ENCODE assay signal across 8 cellular contexts in the genomic region with DNA sequence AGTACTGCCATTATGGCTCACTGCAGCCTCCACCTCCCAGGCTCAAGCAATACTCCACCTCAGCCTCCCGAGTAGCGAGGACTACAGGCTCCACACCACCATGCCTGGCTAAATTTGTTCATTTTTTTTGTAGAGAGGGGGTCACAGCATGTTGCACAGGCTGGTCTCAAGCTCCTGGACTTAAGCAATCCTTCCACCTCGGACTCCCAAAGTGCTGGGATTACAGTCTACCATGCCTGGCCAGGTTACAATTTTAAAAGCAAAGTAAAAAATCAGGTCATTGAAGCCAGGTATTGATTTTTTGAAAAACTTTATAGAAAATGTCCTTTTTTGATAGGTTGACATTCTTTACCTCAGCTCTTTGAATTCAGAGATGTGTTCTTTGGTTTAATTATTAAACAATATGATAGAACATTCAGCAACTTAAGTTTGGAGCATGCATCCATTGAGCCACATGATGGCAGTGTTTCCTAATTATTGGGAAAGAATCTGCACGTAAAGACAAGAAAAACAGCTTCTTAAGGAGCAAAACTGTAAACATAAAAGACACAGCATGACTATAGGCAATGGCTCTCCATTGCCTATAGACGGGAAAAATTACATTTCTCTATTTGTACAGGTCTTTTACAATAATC. TPM values are rescaled to one million over a fixed set of nuclear protein-coding genes. Genes with fewer than 3 reads are reported as not detected.
DNase-seq lines count a peak whose midpoint lies in the region; ATAC-seq, FAIRE-seq and TF ChIP-seq lines count a peak whose summit lies in the region.

No MANE protein-coding gene starts in this region.

- no peak overlapping the region for H3K4ac ChIP-seq in IMR-90 (ENCODE audit: low read depth, low read length)

- no peak overlapping the region for H2BK20ac ChIP-seq in IMR-90 (ENCODE audit: low read depth, low read length)

- POLR2A ChIA-PET in IMR-90 (lab: Charles Lee; ENCODE audit: unreplicated experiment) = interaction anchor here (0.5 kb wide), 1 partner anchor 174 kb away, joined by 3 read pairs; the partner anchor contains the start of genes ACADVL and DLG4
- POLR2A ChIA-PET in PC-3 (lab: Charles Lee; ENCODE audit: unreplicated experiment) = interaction anchor here (0.7 kb wide), 1 partner anchor 133 kb away, joined by 3 read pairs; no protein-coding TSS in a partner anchor

- 0% methylated on average over 1 of the region's 5 CpGs; no CpG with 5 or more reads in 1 of the 2 experiments for WGBS in IMR-90 (ENCODE audit: extremely low coverage in 2 of 2, insufficient read length in 1 of 2), 2 experiments
- 6 to 21% (median 9%) methylated on average over 5 of the region's 5 CpGs for WGBS in small intestine, 3 donors

- TF ChIP-seq CTCF in IMR-90 (conservative IDR thresholded peaks at IDR 0.05; ENCODE audit: low read depth, low read length) (peak; percentile 93), PC-3 (conservative IDR thresholded peaks at IDR 0.05; ENCODE audit: low read depth, low read length) (peak; percentile 87)

- H3K79me1 ChIP-seq in IMR-90 (ENCODE audit: low read depth in 1 of 2, low read length in 2 of 2) = no peaks in the 10 kb centered on the region

- H3K9me3 ChIP-seq in IMR-90 (ENCODE audit: control insufficient read depth, insufficient read depth, low read length) (no peaks in the 10 kb centered on the region), PC-3 (ENCODE audit: low read length) (no peaks in the 10 kb centered on the region), iPS-15b (ENCODE audit: control insufficient read depth, insufficient read depth, low read length) (no peaks in the 10 kb centered on the region), small intestine (ENCODE audit: control insufficient read depth, low read depth) (no peaks in the 10 kb centered on the region)

- DNase-seq in DMS79 (lab: John Stamatoyannopoulos, UW) (peak; percentile 67), IMR-90 (peak; percentile 87), PC-3 (peak; percentile 82), brain pericyte (ENCODE audit: low read depth, low spot score) (peak; percentile 50), small intestine (peak; percentile 88), T-helper 9 cell (no peak)

- no peaks in the 10 kb centered on the region for H3K9me1 ChIP-seq in IMR-90 (ENCODE audit: insufficient read depth, low read length)

- TF ChIP-seq RAD21 in IMR-90 (IDR thresholded peaks at IDR 0.05; ENCODE audit: low read length) = peak; percentile 90

- H3K4me2 ChIP-seq in IMR-90 (ENCODE audit: low read depth, low read length) = peak overlapping the region; percentile 65
- H3K4me2 ChIP-seq in PC-3 (ENCODE audit: low read length) = peak overlapping the region; percentile 88

- no peak for FAIRE-seq in small intestine (lab: Jason Lieb, UNC)

- BruUV-seq in IMR-90 (replicated peaks; lab: Mats Ljungman, UMichigan) (no TSS peak), PC-3 (replicated peaks; lab: Mats Ljungman, UMichigan) (no TSS peak)

- dilution Hi-C loops in IMR-90 (cut with HindIII; ENCODE audit: low sequenced_read_pairs, unreplicated experiment) = no loop called here

- no peaks in the 10 kb centered on the region for H3K36me3 ChIP-seq in IMR-90 (ENCODE audit: control insufficient read depth, insufficient read depth, low read length)
- H3K36me3 ChIP-seq in PC-3 (ENCODE audit: low read depth, low read length) = no peaks in the 10 kb centered on the region
- H3K36me3 ChIP-seq in iPS-15b (ENCODE audit: control insufficient read depth, insufficient read depth, low read length) = no peaks in the 10 kb centered on the region
- H3K36me3 ChIP-seq in small intestine (ENCODE audit: control insufficient read depth in 2 of 2, insufficient read depth in 2 of 2, low read length in 2 of 2) = no peaks in the 10 kb centered on the region

- no peak overlapping the region for H4K91ac ChIP-seq in IMR-90 (ENCODE audit: insufficient read depth, low read depth, low read length)

- no peak overlapping the region for H3K56ac ChIP-seq in IMR-90 (ENCODE audit: extremely low read depth, insufficient read depth, low read length)

- H4K8ac ChIP-seq in IMR-90 (ENCODE audit: low read depth in 2 of 2, low read length in 2 of 2) = no peak overlapping the region

- no peak overlapping the region for H2AK5ac ChIP-seq in IMR-90 (ENCODE audit: low read depth, low read length)

- H3K4me1 ChIP-seq in IMR-90 (ENCODE audit: control insufficient read depth, insufficient read depth, low read length) (peaks cover 6% of the 10 kb centered on the region), PC-3 (ENCODE audit: insufficient read depth, low read length) (peaks cover 33% of the 10 kb centered on the region), iPS-15b (ENCODE audit: control insufficient read depth, insufficient read depth, low read length) (peaks cover 6% of the 10 kb centered on the region), small intestine (ENCODE audit: control insufficient read depth in 2 of 2, insufficient read depth in 1 of 2, low read depth in 1 of 2, low read length in 1 of 2) (peaks cover 8% of the 10 kb centered on the region in 2 donors)

- no peak for TF ChIP-seq POLR2A in IMR-90 (IDR thresholded peaks at IDR 0.05; ENCODE audit: low read depth, low read length)

- no peak overlapping the region for H2BK120ac ChIP-seq in IMR-90 (ENCODE audit: low read depth, low read length)

- H3K27me3 ChIP-seq in IMR-90 (ENCODE audit: control insufficient read depth, insufficient read depth, low read length) (peaks cover 29% of the 10 kb centered on the region), PC-3 (ENCODE audit: low read length) (no peaks in the 10 kb centered on the region), iPS-15b (ENCODE audit: control insufficient read depth, insufficient read depth, low read length) (peaks cover 44% of the 10 kb centered on the region), small intestine (ENCODE audit: control insufficient read depth in 2 of 2, insufficient read depth in 2 of 2, low read length in 2 of 2) (no peaks in the 10 kb centered on the region)

- H3K79me2 ChIP-seq in PC-3 (ENCODE audit: low read length) = no peaks in the 10 kb centered on the region

- H3K9me2 ChIP-seq in PC-3 (replicated peaks; ENCODE audit: low read length) = no peaks in the 10 kb centered on the region

- H3K27ac ChIP-seq in IMR-90 (ENCODE audit: insufficient read depth, low read length) (no peak overlapping the region), PC-3 (ENCODE audit: low read length) (peak overlapping the region; percentile 94), small intestine (ENCODE audit: low read depth in 1 of 2, low read length in 1 of 2) (peak overlapping the region in 1 of 2 donors; percentile 64)

- no peak overlapping the region for H3K23ac ChIP-seq in IMR-90 (ENCODE audit: low read depth, low read length)

- H2BK5ac ChIP-seq in IMR-90 (ENCODE audit: low read depth, low read length, poor library complexity, severe bottlenecking) = no peak overlapping the region

- in situ Hi-C loops in IMR-90 (cut with MboI; ENCODE audit: low sequenced_read_pairs) = loop anchor here (10.0 kb wide), 1 partner anchor 259 kb away; the partner anchor contains the start of gene EIF5A

- H4K20me1 ChIP-seq in IMR-90 (ENCODE audit: insufficient read depth, low read length) (no peaks in the 10 kb centered on the region), PC-3 (ENCODE audit: low read length) (no peaks in the 10 kb centered on the region)

- H3K4me3 ChIP-seq in IMR-90 (ENCODE audit: insufficient read depth, low read depth, low read length) = no peak overlapping the region
- H3K4me3 ChIP-seq in PC-3 (ENCODE audit: low read length) = peak overlapping the region; percentile 64
- peak overlapping the region; percentile 79 for H3K4me3 ChIP-seq in iPS-15b (ENCODE audit: low read depth, low read length)
- no peak overlapping the region for H3K4me3 ChIP-seq in small intestine (ENCODE audit: low read depth in 1 of 2, low read length in 2 of 2)

- no peak overlapping the region for H3K18ac ChIP-seq in IMR-90 (ENCODE audit: low read depth, low read length)

- no peak overlapping the region for H2BK15ac ChIP-seq in IMR-90 (ENCODE audit: low read depth, low read length)

- no peak overlapping the region for H2AK9ac ChIP-seq in IMR-90 (replicated peaks; ENCODE audit: low read depth, low read length, poor library complexity)

- no peak overlapping the region for H2AFZ ChIP-seq in IMR-90 (replicated peaks; ENCODE audit: low read length, poor library complexity)
- peak overlapping the region; percentile 62 for H2AFZ ChIP-seq in PC-3 (ENCODE audit: low read length)

- CTCF ChIA-PET in IMR-90 (lab: Yijun Ruan, JAX) (interaction anchor here (0.6 to 2.6 kb wide), 17 partner anchors 11 to 642 kb away, joined by 3 to 21 read pairs (median 4); partner anchors contain the start of gene WRAP53), PC-3 (lab: Charles Lee) (interaction anchor here (0.6 to 2.1 kb wide), 15 partner anchors 9 to 777 kb away, joined by 3 to 11 read pairs (median 3); partner anchors contain the start of genes PHF23 and SLC16A13)

- no peak overlapping the region for H3K14ac ChIP-seq in IMR-90 (replicated peaks; ENCODE audit: low read depth, low read length)

- H3K9ac ChIP-seq in IMR-90 (ENCODE audit: low read depth, low read length) (no peak overlapping the region), PC-3 (ENCODE audit: low read length) (peak overlapping the region; percentile 65), iPS-15b (ENCODE audit: low read depth, low read length) (no peak overlapping the region)

- H3F3A ChIP-seq in PC-3 (ENCODE audit: low read length, unreplicated experiment) = no peaks in the 10 kb centered on the region

- intact Hi-C loops in IMR-90 (cut with micrococcal nuclease) (loop anchor here (1.0 to 10.0 kb wide), 3 partner anchors 91 to 519 kb away; partner anchors contain the start of gene SENP3), PC-3 (cut with micrococcal nuclease) (loop anchor here (1.0 to 5.0 kb wide), 4 partner anchors 91 to 302 kb away; partner anchors contain the start of gene EIF5A)

- ATAC-seq in IMR-90 (ENCODE audit: low read depth) (peak; percentile 67), PC-3 (peak; percentile 48), GM21528 (IDR thresholded peaks at IDR 0.05; ENCODE audit: low FRiP score, unreplicated experiment) (no peak)

- H4K5ac ChIP-seq in IMR-90 (ENCODE audit: low read depth, low read length) = no peak overlapping the region

RNA-seq across cellular contexts. Expression of gene SLC16A11, which starts 1.7 kb away (rescaled TPM):
- not detected in 2 replicates for total RNA-seq in IMR-90 (2012; rRNA removed)
- not detected in 2 replicates for polyA plus RNA-seq in IMR-90 (2012; rRNA removed)
- 0.07 TPM in 1 of 2 replicates, not detected in the other for polyA plus RNA-seq in IMR-90 (2012; cell fraction: cytosol; rRNA removed)
- polyA plus RNA-seq in IMR-90 (2012; cell fraction: nucleus; rRNA removed; ENCODE audit: low replicate concordance) = 0.08 and 0.35 TPM in 2 replicates
- total RNA-seq in PC-3 (2014; rRNA removed) = 0.75 TPM in 1 of 2 replicates, not detected in the other
- 1 to 10 TPM in 1 of 3 donors, not detected in 2; 2.3 TPM for polyA plus RNA-seq in small intestine

RNA-seq across cellular contexts. Expression of gene SLC16A13, which starts 9.8 kb away (rescaled TPM):
- total RNA-seq in IMR-90 (2012; rRNA removed) = under 0.01 and 0.18 TPM in 2 replicates
- polyA plus RNA-seq in IMR-90 (2012; rRNA removed) = 2.2 and 2.3 TPM in 2 replicates
- polyA plus RNA-seq in IMR-90 (2012; cell fraction: cytosol; rRNA removed) = 1.8 and 3.5 TPM in 2 replicates
- 4.2 and 6.8 TPM in 2 replicates for polyA plus RNA-seq in IMR-90 (2012; cell fraction: nucleus; rRNA removed; ENCODE audit: low replicate concordance)
- 0.62 and 1.7 TPM in 2 replicates for total RNA-seq in PC-3 (2014; rRNA removed)
- polyA plus RNA-seq in small intestine = 1 to 10 TPM; 1.8 to 8.0 (median 1.9) TPM

RNA-seq across cellular contexts. Expression of gene BCL6B, which starts 22.8 kb away (rescaled TPM):
- total RNA-seq in IMR-90 (2012; rRNA removed) (not detected in 2 replicates), PC-3 (2014; rRNA removed) (0.12 TPM in 1 of 2 replicates, not detected in the other)
- polyA plus RNA-seq in IMR-90 (2012; rRNA removed) (not detected in 2 replicates), small intestine (1 to 10 TPM in 2 of 3 donors, under 1 TPM in 1; 0.45 to 8.7 (median 2.4) TPM)
- polyA plus RNA-seq in IMR-90 (2012; cell fraction: cytosol; rRNA removed) = not detected in 2 replicates
- 0.10 TPM in 1 of 2 replicates, not detected in the other for polyA plus RNA-seq in IMR-90 (2012; cell fraction: nucleus; rRNA removed; ENCODE audit: low replicate concordance)

RNA-seq across cellular contexts. Expression of gene RNASEK, which starts 33.2 kb away (rescaled TPM):
- 31.1 and 42.3 TPM in 2 replicates for total RNA-seq in IMR-90 (2012; rRNA removed)
- 165 and 183 TPM in 2 replicates for polyA plus RNA-seq in IMR-90 (2012; rRNA removed)
- polyA plus RNA-seq in IMR-90 (2012; cell fraction: cytosol; rRNA removed) = 121 and 678 TPM in 2 replicates
- polyA plus RNA-seq in IMR-90 (2012; cell fraction: nucleus; rRNA removed; ENCODE audit: low replicate concordance) = 126 and 148 TPM in 2 replicates
- 169 and 195 TPM in 2 replicates for total RNA-seq in PC-3 (2014; rRNA removed)
- 100 to 1,000 TPM; 204 to 313 (median 302) TPM for polyA plus RNA-seq in small intestine

RNA-seq across cellular contexts. Expression of gene CLEC10A, which starts 34.4 kb away (rescaled TPM):
- total RNA-seq in IMR-90 (2012; rRNA removed) (not detected in 2 replicates), PC-3 (2014; rRNA removed) (not detected in 2 replicates)
- polyA plus RNA-seq in IMR-90 (2012; rRNA removed) (not detected in 2 replicates), small intestine (10 to 100 TPM in 2 of 3 donors, under 1 TPM in 1; 0.45 to 14.6 (median 11.6) TPM)
- not detected in 2 replicates for polyA plus RNA-seq in IMR-90 (2012; cell fraction: cytosol; rRNA removed)
- not detected in 2 replicates for polyA plus RNA-seq in IMR-90 (2012; cell fraction: nucleus; rRNA removed; ENCODE audit: low replicate concordance)

Comparison
In these comparisons a context has a peak if more than half of its experiments do, and no peak if none do; other contexts are left out.
1. H3K4me3 ChIP-seq: peak in PC-3 (single experiment) and iPS-15b (single experiment); none in IMR-90 (single experiment) and small intestine (0 of 2).